Comparison of ENCODE assay signal across 39 cellular contexts in the genomic region with DNA sequence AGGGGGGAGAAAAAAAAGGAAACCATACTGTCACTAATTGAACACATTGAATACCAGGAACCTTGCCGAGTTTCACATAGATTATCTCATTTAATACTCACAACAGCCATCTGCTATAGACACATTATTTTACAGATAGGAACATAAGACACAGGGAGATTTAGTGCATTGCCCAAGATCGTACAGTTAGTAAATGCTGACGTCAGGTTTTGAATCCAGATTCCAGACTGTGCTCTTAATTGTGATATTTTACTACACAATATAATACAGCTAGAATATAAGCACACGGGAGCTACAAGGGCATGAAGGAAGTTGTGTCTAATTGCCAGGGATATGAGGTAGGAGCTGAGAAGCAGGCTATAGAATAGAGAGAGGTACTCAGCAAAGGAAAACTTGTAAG.
"Had no signal": no experiment of that assay in that cellular context is flagged by ENCODE, and none has a peak within 500 bp of the region (broad histone marks: within the 10 kb centered on the region; RNA-seq: fewer than 3 reads in every experiment).

No MANE protein-coding gene starts in this region.

- DNase-seq: activated effector memory CD4-positive, alpha-beta T cell treated with anti-CD3 and anti-CD28 coated beads, Interleukin-2, amount 50 U/mL, for 16 hours; activated effector memory CD4-positive, alpha-beta T cell treated with Interleukin-2 at 50 U/mL for 16 hours; activated gamma-delta T cell; activated gamma-delta T cell treated with Interleukin-2 at 50 U/mL for 16 hours; activated naive CD4-positive, alpha-beta T cell; activated naive CD4-positive, alpha-beta T cell treated with anti-CD3 and anti-CD28 coated beads for 36 hours; activated naive CD4-positive, alpha-beta T cell treated with anti-CD3 and anti-CD28 coated beads, Interleukin-2, amount 10 ng/mL, durations not matched to agents 7 days and 5 days; activated naive CD4-positive, alpha-beta T cell treated with anti-CD3 and anti-CD28 coated beads, Interleukin-2, amount 50 U/mL, for 16 hours; activated naive CD4-positive, alpha-beta T cell treated with Interleukin-2 at 50 U/mL for 16 hours; activated naive CD8-positive, alpha-beta T cell treated with anti-CD3 and anti-CD28 coated beads for 36 hours; activated naive CD8-positive, alpha-beta T cell treated with anti-CD3 and anti-CD28 coated beads, Interleukin-2, amount 10 ng/mL, durations not matched to agents 7 days and 5 days; activated naive CD8-positive, alpha-beta T cell treated with anti-CD3 and anti-CD28 coated beads, Interleukin-2, amount 50 U/mL, for 24 hours; activated T-cell treated with anti-CD3 and anti-CD28 coated beads, Interleukin-2, amount 50 U/mL, for 4 hours; activated T-cell treated with anti-CD3 and anti-CD28 coated beads, Interleukin-2, amount 50 U/mL, for 48 hours; activated T-cell treated with anti-CD3 and anti-CD28 coated beads, Interleukin-2, amount 50 U/mL, for 72 hours; adrenal gland; amniotic stem cell; amygdala; anterior cingulate cortex; aorta; body of pancreas; brain microvascular endothelial cell; caudate nucleus; central memory CD4-positive, alpha-beta T cell; cerebellar nuclear complex had no signal

- FAIRE-seq: astrocyte, bronchial epithelial cell, colon had no signal

- H3K36me3 Mint-ChIP-seq: activated naive CD4-positive, alpha-beta T cell treated with anti-CD3 and anti-CD28 coated beads, Interleukin-2, amount 10 ng/mL, durations not matched to agents 7 days and 5 days; activated naive CD4-positive, alpha-beta T cell treated with anti-CD3 and anti-CD28 coated beads, Interleukin-2, amount 50 U/mL, for 24 hours; activated naive CD4-positive, alpha-beta T cell treated with anti-CD3 and anti-CD28 coated beads, Interleukin-2, amount 50 U/mL, for 72 hours; activated naive CD8-positive, alpha-beta T cell; activated naive CD8-positive, alpha-beta T cell treated with anti-CD3 and anti-CD28 coated beads for 36 hours; activated naive CD8-positive, alpha-beta T cell treated with anti-CD3 and anti-CD28 coated beads, Interleukin-2, amount 10 ng/mL, durations not matched to agents 7 days and 5 days; brain had no signal

- H3K27ac Mint-ChIP-seq: activated naive CD4-positive, alpha-beta T cell treated with anti-CD3 and anti-CD28 coated beads for 36 hours; activated naive CD4-positive, alpha-beta T cell treated with anti-CD3 and anti-CD28 coated beads, Interleukin-2, amount 10 ng/mL, durations not matched to agents 7 days and 5 days; activated naive CD4-positive, alpha-beta T cell treated with anti-CD3 and anti-CD28 coated beads, Interleukin-2, amount 50 U/mL, for 24 hours; activated naive CD4-positive, alpha-beta T cell treated with anti-CD3 and anti-CD28 coated beads, Interleukin-2, amount 50 U/mL, for 72 hours; activated naive CD8-positive, alpha-beta T cell; activated naive CD8-positive, alpha-beta T cell treated with anti-CD3 and anti-CD28 coated beads for 36 hours; activated naive CD8-positive, alpha-beta T cell treated with anti-CD3 and anti-CD28 coated beads, Interleukin-2, amount 10 ng/mL, durations not matched to agents 7 days and 5 days; activated naive CD8-positive, alpha-beta T cell treated with anti-CD3 and anti-CD28 coated beads, Interleukin-2, amount 50 U/mL, for 24 hours; activated T-cell treated with anti-CD3 and anti-CD28 coated beads, Interleukin-2, amount 50 U/mL, for 72 hours; activated T-helper 1 cell treated with anti-CD3 and anti-CD28 coated beads, Interleukin-12 subunit alpha, Interleukin-12 subunit beta, Interleukin-2, Interleukin-4 antibody, amounts not matched to agents 30 ng/mL and 10 ng/mL and 1 ng/mL, durations not matched to agents 14 hours and 24 hours and 36 hours; activated T-helper 17 cell treated with anti-CD3 and anti-CD28 coated beads, Interleukin-2, amount 50 U/mL, for 72 hours; activated T-helper 2 cell treated with anti-CD3 and anti-CD28 coated beads, Interferon-gamma antibody, Interleukin-2, Interleukin-4, amounts not matched to agents 10 μg/mL and 5 μg/mL and 100 μg/mL, durations not matched to agents 14 hours and 24 hours and 36 hours; brain had no signal

- H3K9me3 ChIP-seq: adrenal gland, ascending aorta, body of pancreas, breast epithelium had no signal

- H3K9me3 Mint-ChIP-seq: activated naive CD4-positive, alpha-beta T cell treated with anti-CD3 and anti-CD28 coated beads for 36 hours; activated naive CD4-positive, alpha-beta T cell treated with anti-CD3 and anti-CD28 coated beads, Interleukin-2, amount 10 ng/mL, durations not matched to agents 7 days and 5 days; activated naive CD4-positive, alpha-beta T cell treated with anti-CD3 and anti-CD28 coated beads, Interleukin-2, amount 50 U/mL, for 72 hours; activated naive CD8-positive, alpha-beta T cell treated with anti-CD3 and anti-CD28 coated beads for 36 hours; activated naive CD8-positive, alpha-beta T cell treated with anti-CD3 and anti-CD28 coated beads, Interleukin-2, amount 10 ng/mL, durations not matched to agents 7 days and 5 days; activated naive CD8-positive, alpha-beta T cell treated with anti-CD3 and anti-CD28 coated beads, Interleukin-2, amount 50 U/mL, for 24 hours; activated T-cell treated with anti-CD3 and anti-CD28 coated beads, Interleukin-2, amount 50 U/mL, for 4 hours; activated T-cell treated with anti-CD3 and anti-CD28 coated beads, Interleukin-2, amount 50 U/mL, for 72 hours; activated T-helper 17 cell treated with anti-CD3 and anti-CD28 coated beads, Interleukin-2, amount 50 U/mL, for 72 hours; activated T-helper 2 cell treated with anti-CD3 and anti-CD28 coated beads, Interferon-gamma antibody, Interleukin-2, Interleukin-4, amounts not matched to agents 10 μg/mL and 5 μg/mL and 100 μg/mL, durations not matched to agents 14 hours and 24 hours and 36 hours; central memory CD8-positive, alpha-beta T cell had no signal

- H3K4me1 ChIP-seq: adrenal gland, ascending aorta, body of pancreas, breast epithelium had no signal

- H3K4me1 Mint-ChIP-seq: activated naive CD4-positive, alpha-beta T cell treated with anti-CD3 and anti-CD28 coated beads, Interleukin-2, amount 10 ng/mL, durations not matched to agents 7 days and 5 days; activated naive CD4-positive, alpha-beta T cell treated with anti-CD3 and anti-CD28 coated beads, Interleukin-2, amount 50 U/mL, for 24 hours; activated naive CD8-positive, alpha-beta T cell treated with anti-CD3 and anti-CD28 coated beads for 36 hours; activated naive CD8-positive, alpha-beta T cell treated with anti-CD3 and anti-CD28 coated beads, Interleukin-2, amount 10 ng/mL, durations not matched to agents 7 days and 5 days; activated naive CD8-positive, alpha-beta T cell treated with anti-CD3 and anti-CD28 coated beads, Interleukin-2, amount 50 U/mL, for 24 hours; activated T-helper 17 cell treated with anti-CD3 and anti-CD28 coated beads, Interleukin-2, amount 50 U/mL, for 72 hours; brain; central memory CD8-positive, alpha-beta T cell had no signal

- H3K4me3 ChIP-seq: adrenal gland, ascending aorta, body of pancreas, breast epithelium, cardiac muscle cell had no signal

- H3K4me3 Mint-ChIP-seq: activated naive CD4-positive, alpha-beta T cell treated with anti-CD3 and anti-CD28 coated beads for 36 hours; activated naive CD4-positive, alpha-beta T cell treated with anti-CD3 and anti-CD28 coated beads, Interleukin-2, amount 10 ng/mL, durations not matched to agents 7 days and 5 days; activated naive CD4-positive, alpha-beta T cell treated with anti-CD3 and anti-CD28 coated beads, Interleukin-2, amount 50 U/mL, for 24 hours; activated naive CD8-positive, alpha-beta T cell; activated naive CD8-positive, alpha-beta T cell treated with anti-CD3 and anti-CD28 coated beads for 36 hours; activated naive CD8-positive, alpha-beta T cell treated with anti-CD3 and anti-CD28 coated beads, Interleukin-2, amount 10 ng/mL, durations not matched to agents 7 days and 5 days; activated naive CD8-positive, alpha-beta T cell treated with anti-CD3 and anti-CD28 coated beads, Interleukin-2, amount 50 U/mL, for 24 hours; activated T-cell treated with anti-CD3 and anti-CD28 coated beads, Interleukin-2, amount 50 U/mL, for 4 hours; activated T-cell treated with anti-CD3 and anti-CD28 coated beads, Interleukin-2, amount 50 U/mL, for 72 hours; activated T-helper 1 cell treated with anti-CD3 and anti-CD28 coated beads, Interleukin-12 subunit alpha, Interleukin-12 subunit beta, Interleukin-2, Interleukin-4 antibody, amounts not matched to agents 30 ng/mL and 10 ng/mL and 1 ng/mL, durations not matched to agents 14 hours and 24 hours and 36 hours; activated T-helper 17 cell treated with anti-CD3 and anti-CD28 coated beads, Interleukin-2, amount 50 U/mL, for 72 hours; brain; central memory CD8-positive, alpha-beta T cell had no signal

- H3K27ac ChIP-seq: adrenal gland, ascending aorta, body of pancreas, brain microvascular endothelial cell, breast epithelium, cardiac muscle cell had no signal

- ATAC-seq: activated naive CD4-positive, alpha-beta T cell treated with anti-CD3 and anti-CD28 coated beads, Interleukin-2, amount 50 U/mL, for 72 hours; activated naive CD8-positive, alpha-beta T cell treated with anti-CD3 and anti-CD28 coated beads, Interleukin-2, amount 50 U/mL, for 24 hours; activated T-cell treated with anti-CD3 and anti-CD28 coated beads, Interleukin-2, amount 50 U/mL, for 4 hours; activated T-cell treated with anti-CD3 and anti-CD28 coated beads, Interleukin-2, amount 50 U/mL, for 72 hours; activated T-helper 17 cell treated with anti-CD3 and anti-CD28 coated beads, Interleukin-2, amount 50 U/mL, for 72 hours; body of pancreas had no signal

- H3K27me3 ChIP-seq: adrenal gland, ascending aorta, body of pancreas, brain microvascular endothelial cell, breast epithelium, cardiac muscle cell had no signal

- H3K27me3 Mint-ChIP-seq: activated naive CD4-positive, alpha-beta T cell treated with anti-CD3 and anti-CD28 coated beads, Interleukin-2, amount 10 ng/mL, durations not matched to agents 7 days and 5 days; brain had no signal

- H3K36me3 ChIP-seq: adrenal gland, ascending aorta, brain microvascular endothelial cell, breast epithelium, cardiac muscle cell had no signal
